ENCODE assay signal across 25 cellular contexts in the genomic region with DNA sequence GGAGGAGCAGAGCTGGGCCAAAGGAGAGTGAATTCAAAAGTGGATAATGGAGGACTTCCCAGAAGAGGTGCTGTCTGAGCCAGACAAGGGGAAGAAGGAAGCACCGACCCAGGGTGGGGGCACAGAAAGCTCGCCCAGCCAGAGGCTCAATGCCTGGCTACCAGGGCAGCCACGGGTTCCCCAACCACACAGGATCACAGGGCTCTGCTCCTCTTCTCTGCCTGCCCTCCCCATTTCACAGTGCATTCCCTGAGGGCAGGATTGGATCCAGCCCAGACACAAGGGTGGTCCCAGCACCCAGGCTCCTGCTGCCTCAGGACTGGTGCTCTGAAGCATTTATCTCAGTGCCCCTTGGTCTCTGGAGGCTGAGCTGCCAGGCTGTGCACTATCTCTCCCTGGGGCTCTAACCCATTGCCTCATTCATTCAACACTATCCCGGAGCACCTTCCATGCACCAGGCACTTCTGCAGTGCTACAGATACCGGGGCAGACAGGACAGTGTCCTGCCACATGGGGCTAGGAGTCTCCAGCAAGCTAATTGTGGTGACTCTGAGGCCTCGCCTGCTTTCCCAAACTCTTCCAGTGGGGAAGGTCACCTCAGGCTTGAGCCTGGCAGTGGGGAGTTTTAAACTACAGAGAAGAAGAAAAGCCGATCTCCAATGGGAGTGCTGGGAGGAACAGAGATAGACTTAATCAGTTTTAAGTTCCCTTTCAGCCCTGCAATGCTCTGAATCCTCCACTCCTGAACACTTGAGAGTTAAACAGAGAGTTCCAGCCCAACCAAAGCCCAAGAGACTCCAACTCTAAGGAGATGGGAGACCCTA.
"Had no signal": no experiment of that assay in that cellular context is flagged by ENCODE, and none has a peak within 500 bp of the region (broad histone marks: within the 10 kb centered on the region; RNA-seq: fewer than 3 reads in every experiment).

No MANE protein-coding gene starts in this region.

- FAIRE-seq: endometrium, frontal cortex, keratinocyte, TTC549 had no signal

- H3K36me3 Mint-ChIP-seq: activated naive CD8-positive, alpha-beta T cell treated with anti-CD3 and anti-CD28 coated beads, Interleukin-2, amount 10 ng/mL, durations not matched to agents 7 days and 5 days; memory B cell; naive thymus-derived CD4-positive, alpha-beta T cell had no signal

- H3K4me3 Mint-ChIP-seq: activated B cell treated with CpG ODN at 0.5 μM for 24 hours; activated CD4-positive, alpha-beta T cell treated with anti-CD3 and anti-CD28 coated beads, Interleukin-2, amount 10 ng/mL, durations not matched to agents 24 days and 14 days; activated CD8-positive, alpha-beta T cell treated with anti-CD3 and anti-CD28 coated beads, Interleukin-2, amount 10 ng/mL, durations not matched to agents 7 days and 5 days; activated naive CD8-positive, alpha-beta T cell treated with anti-CD3 and anti-CD28 coated beads, Interleukin-2, amount 10 ng/mL, durations not matched to agents 7 days and 5 days; activated T-cell treated with anti-CD3 and anti-CD28 coated beads, Interleukin-2, amount 50 U/mL, for 24 hours; central memory CD8-positive, alpha-beta T cell; memory B cell; naive thymus-derived CD4-positive, alpha-beta T cell had no signal

- H3K27ac ChIP-seq: body of pancreas, colonic mucosa, neutrophil, tibial nerve had no signal

- H3K4me1 ChIP-seq: body of pancreas, colonic mucosa had no signal

- ATAC-seq: activated CD8-positive, alpha-beta T cell treated with anti-CD3 and anti-CD28 coated beads, Interleukin-2, amount 10 ng/mL, durations not matched to agents 7 days and 5 days; body of pancreas; left lobe of liver; mucosa of descending colon; naive thymus-derived CD4-positive, alpha-beta T cell; stimulated activated naive CD8-positive, alpha-beta T cell treated with anti-CD3 and anti-CD28 coated beads, Interleukin-15, Interleukin-2, amounts not matched to agents 100 U/mL and 50 U/mL, for 24 hours had no signal

- H3K27me3 ChIP-seq: body of pancreas, colonic mucosa, tibial nerve had no signal

- DNase-seq: activated B cell treated with CpG ODN at 0.5 μM for 24 hours; activated CD4-positive, alpha-beta T cell treated with anti-CD3 and anti-CD28 coated beads, Interleukin-2, amount 10 ng/mL, durations not matched to agents 24 days and 14 days; activated CD8-positive, alpha-beta T cell treated with anti-CD3 and anti-CD28 coated beads, Interleukin-2, amount 10 ng/mL, durations not matched to agents 7 days and 5 days; activated naive CD4-positive, alpha-beta T cell treated with Interleukin-2 at 50 U/mL for 16 hours; activated naive CD8-positive, alpha-beta T cell treated with anti-CD3 and anti-CD28 coated beads, Interleukin-2, amount 10 ng/mL, durations not matched to agents 7 days and 5 days; activated T-cell treated with anti-CD3 and anti-CD28 coated beads, Interleukin-2, amount 50 U/mL, for 24 hours; amygdala; body of pancreas; erythroblast; hypothalamus; mucosa of descending colon; naive thymus-derived CD4-positive, alpha-beta T cell; stimulated activated naive CD8-positive, alpha-beta T cell treated with anti-CD3 and anti-CD28 coated beads, Interleukin-15, Interleukin-2, amounts not matched to agents 100 U/mL and 50 U/mL, for 24 hours; substantia nigra had no signal

- H3K9me3 Mint-ChIP-seq: activated B cell treated with CpG ODN at 0.5 μM for 24 hours; activated CD4-positive, alpha-beta T cell treated with anti-CD3 and anti-CD28 coated beads, Interleukin-2, amount 10 ng/mL, durations not matched to agents 24 days and 14 days; activated naive CD8-positive, alpha-beta T cell treated with anti-CD3 and anti-CD28 coated beads, Interleukin-2, amount 10 ng/mL, durations not matched to agents 7 days and 5 days; activated T-cell treated with anti-CD3 and anti-CD28 coated beads, Interleukin-2, amount 50 U/mL, for 24 hours; activated T-helper 2 cell treated with anti-CD3 and anti-CD28 coated beads, Interferon-gamma antibody, Interleukin-2, Interleukin-4, amounts not matched to agents 10 μg/mL and 5 μg/mL and 100 μg/mL, durations not matched to agents 14 hours and 24 hours and 36 hours; central memory CD8-positive, alpha-beta T cell; memory B cell; naive thymus-derived CD4-positive, alpha-beta T cell had no signal

- H3K9me3 ChIP-seq: body of pancreas, colonic mucosa, mucosa of descending colon, neutrophil, tibial nerve had no signal

- H3K36me3 ChIP-seq: colonic mucosa, neutrophil, tibial nerve had no signal

- H3K4me1 Mint-ChIP-seq: activated B cell treated with CpG ODN at 0.5 μM for 24 hours; activated CD4-positive, alpha-beta T cell treated with anti-CD3 and anti-CD28 coated beads, Interleukin-2, amount 10 ng/mL, durations not matched to agents 24 days and 14 days; activated naive CD8-positive, alpha-beta T cell treated with anti-CD3 and anti-CD28 coated beads, Interleukin-2, amount 10 ng/mL, durations not matched to agents 7 days and 5 days; central memory CD8-positive, alpha-beta T cell; memory B cell had no signal

- H3K27ac Mint-ChIP-seq: activated B cell treated with CpG ODN at 0.5 μM for 24 hours; activated CD4-positive, alpha-beta T cell treated with anti-CD3 and anti-CD28 coated beads, Interleukin-2, amount 10 ng/mL, durations not matched to agents 24 days and 14 days; activated CD8-positive, alpha-beta T cell treated with anti-CD3 and anti-CD28 coated beads, Interleukin-2, amount 10 ng/mL, durations not matched to agents 7 days and 5 days; activated naive CD8-positive, alpha-beta T cell treated with anti-CD3 and anti-CD28 coated beads, Interleukin-2, amount 10 ng/mL, durations not matched to agents 7 days and 5 days; activated T-cell treated with anti-CD3 and anti-CD28 coated beads, Interleukin-2, amount 50 U/mL, for 24 hours; activated T-helper 2 cell treated with anti-CD3 and anti-CD28 coated beads, Interferon-gamma antibody, Interleukin-2, Interleukin-4, amounts not matched to agents 10 μg/mL and 5 μg/mL and 100 μg/mL, durations not matched to agents 14 hours and 24 hours and 36 hours; memory B cell; naive thymus-derived CD4-positive, alpha-beta T cell had no signal

- H3K4me3 ChIP-seq: body of pancreas, colonic mucosa, mucosa of descending colon, tibial nerve had no signal
